ENCODE assay signal across 20 cellular contexts in genomic region chr14:95502381-95502950, GRCh38. TPM values are rescaled to one million over a fixed set of nuclear protein-coding genes. Genes with fewer than 3 reads are reported as not detected.
A peak's percentile ranks its signal among the peaks of the same experiment; 100 is the strongest.
DNase-seq lines count a peak whose midpoint lies in the region; ATAC-seq and TF ChIP-seq lines count a peak whose summit lies in the region.
"Had no signal": no experiment of that assay in that cellular context is flagged by ENCODE, and none has a peak within 500 bp of the region (broad histone marks: within the 10 kb centered on the region; RNA-seq: fewer than 3 reads in every experiment).

No MANE protein-coding gene starts in this region.

- dilution Hi-C loops in IMR-90 (cut with HindIII; ENCODE audit: low sequenced_read_pairs, unreplicated experiment) = no loop called here

- ATAC-seq in IMR-90 (ENCODE audit: low read depth) = no peak

- DNase-seq in SIG-M5 treated with dmso at 0.1 percent for 504 hours (lab: John Stamatoyannopoulos, UW; ENCODE audit: unreplicated experiment) = peak; percentile 22
- no peak for DNase-seq in SIG-M5 (lab: John Stamatoyannopoulos, UW)
- DNase-seq in IMR-90 = no peak
- DNase-seq in amniotic epithelial cell (ENCODE audit: low read depth) = peak; percentile 67
- DNase-seq in spleen = peak; percentile 59
- DNase-seq in Ammon's horn (ENCODE audit: low spot score) = no peak
- DNase-seq in inferior parietal cortex (ENCODE audit: extremely low spot score) = no peak
- no peak for DNase-seq in NCI-H226
- DNase-seq: 8988T; activated CD4-positive, alpha-beta T cell treated with anti-CD3 and anti-CD28 coated beads, Interleukin-2, amount 50 U/mL, for 1 hour; COR-L47; esophagus squamous epithelium; head of caudate nucleus; islet precursor cell; NCI-H1694 treated with DMSO at 0.1 percent for 48 hours; NCI-H510A; stimulated activated naive CD4-positive, alpha-beta T cell treated with Interleukin-2 at 50 U/mL for 16 hours; T-helper 1 cell had no signal

- no peak overlapping the region for H3K4me2 ChIP-seq in IMR-90 (ENCODE audit: low read depth, low read length)

- H2BK5ac ChIP-seq in IMR-90 (ENCODE audit: low read depth, low read length, poor library complexity, severe bottlenecking) = no peak overlapping the region

- H3K9me1 ChIP-seq in IMR-90 (ENCODE audit: insufficient read depth, low read length) = peaks cover 44% of the 10 kb centered on the region

- no peak overlapping the region for H3K56ac ChIP-seq in IMR-90 (ENCODE audit: extremely low read depth, insufficient read depth, low read length)

- TF ChIP-seq RAD21 in IMR-90 (IDR thresholded peaks at IDR 0.05; ENCODE audit: low read length) = no peak

- H2AFZ ChIP-seq in IMR-90 (replicated peaks; ENCODE audit: low read length, poor library complexity) = no peak overlapping the region

- peak overlapping the region; percentile 28; the same call in 1 of the 2 replicates for H3K4ac ChIP-seq in IMR-90 (ENCODE audit: low read depth, low read length)

- H2AK5ac ChIP-seq in IMR-90 (ENCODE audit: low read depth, low read length) = 0 out of 2 replicates have a peak overlapping the region, but pooled peaks have one; percentile 27

- POLR2A ChIA-PET in IMR-90 (lab: Charles Lee; ENCODE audit: unreplicated experiment) = interaction anchor here (0.5 kb wide), 1 partner anchor 22 kb away, joined by 5 read pairs; no protein-coding TSS in a partner anchor

- peaks cover 38% of the 10 kb centered on the region for H3K4me1 ChIP-seq in IMR-90 (ENCODE audit: control insufficient read depth, insufficient read depth, low read length)
- H3K4me1 ChIP-seq in spleen = peaks cover 14 to 100% (median 63%) of the 10 kb centered on the region in 6 donors

- no peak overlapping the region for H3K18ac ChIP-seq in IMR-90 (ENCODE audit: low read depth, low read length)

- H3K27me3 ChIP-seq in IMR-90 (ENCODE audit: control insufficient read depth, insufficient read depth, low read length) (no peaks in the 10 kb centered on the region), spleen (replicated peaks in 1 of 7) (no peaks in the 10 kb centered on the region)

- H3K79me1 ChIP-seq in IMR-90 (ENCODE audit: low read depth in 1 of 2, low read length in 2 of 2) = peaks cover 22 to 92% of the 10 kb centered on the region in 2 experiments

- BruUV-seq in IMR-90 (replicated peaks; lab: Mats Ljungman, UMichigan) = no TSS peak

- no peaks in the 10 kb centered on the region for H3K36me3 ChIP-seq in IMR-90 (ENCODE audit: control insufficient read depth, insufficient read depth, low read length)
- peaks cover 0 to 49% (median 0%) of the 10 kb centered on the region in 6 donors for H3K36me3 ChIP-seq in spleen
- H3K36me3 ChIP-seq: esophagus squamous epithelium had no signal

- no peak overlapping the region for H3K27ac ChIP-seq in IMR-90 (ENCODE audit: insufficient read depth, low read length)
- H3K27ac ChIP-seq in spleen = peak overlapping the region in 5 of 8 donors; percentile 1 to 58 (median 12)
- H3K27ac ChIP-seq: KMS-11 had no signal

- intact Hi-C loops in IMR-90 (cut with micrococcal nuclease) = no loop called here
- intact Hi-C loops in spleen (cut with DNase I; ENCODE audit: low total_unique reads) = no loop called here

- 92% methylated on average over 10 of the region's 14 CpGs; no CpG with 5 or more reads in 1 of the 2 experiments for WGBS in IMR-90 (ENCODE audit: extremely low coverage in 2 of 2, insufficient read length in 1 of 2), 2 experiments
- WGBS in spleen, 5 donors = 60 to 87% (median 75%) methylated on average over 13 to 14 of the region's 14 CpGs

- H4K20me1 ChIP-seq in IMR-90 (ENCODE audit: insufficient read depth, low read length) = peaks cover 4% of the 10 kb centered on the region; the same call in 1 of the 2 replicates

- peak overlapping the region; percentile 16; the same call in 1 of the 2 replicates for H2BK120ac ChIP-seq in IMR-90 (ENCODE audit: low read depth, low read length)

- CTCF ChIA-PET in IMR-90 (lab: Yijun Ruan, JAX) = interaction anchor here (1.3 kb wide), 1 partner anchor 50 kb away, joined by 3 read pairs; no protein-coding TSS in a partner anchor

- no peaks in the 10 kb centered on the region for H3K9me3 ChIP-seq in IMR-90 (ENCODE audit: control insufficient read depth, insufficient read depth, low read length)
- H3K9me3 ChIP-seq in spleen = no peaks in the 10 kb centered on the region
- H3K9me3 ChIP-seq: esophagus squamous epithelium had no signal

- no peak overlapping the region for H3K4me3 ChIP-seq in IMR-90 (ENCODE audit: insufficient read depth, low read depth, low read length)
- H3K4me3 ChIP-seq in spleen = no peak overlapping the region
- H3K4me3 ChIP-seq: coronary artery, esophagus squamous epithelium had no signal

- peak overlapping the region; percentile 8; the same call in 1 of the 2 replicates for H2BK20ac ChIP-seq in IMR-90 (ENCODE audit: low read depth, low read length)

- no peak overlapping the region for H4K5ac ChIP-seq in IMR-90 (ENCODE audit: low read depth, low read length)

- no peak overlapping the region for H2BK15ac ChIP-seq in IMR-90 (ENCODE audit: low read depth, low read length)

- H3K23ac ChIP-seq in IMR-90 (ENCODE audit: low read depth, low read length) = no peak overlapping the region

- TF ChIP-seq POLR2A in IMR-90 (IDR thresholded peaks at IDR 0.05; ENCODE audit: low read depth, low read length) (no peak), spleen (IDR thresholded peaks at IDR 0.05) (no peak)

- TF ChIP-seq CTCF in IMR-90 (conservative IDR thresholded peaks at IDR 0.05; ENCODE audit: low read depth, low read length) = no peak
- no peak for TF ChIP-seq CTCF in spleen (IDR thresholded peaks at IDR 0.05 in 8 of 11, conservative IDR thresholded peaks at IDR 0.05 in 3 of 11)

- H3K14ac ChIP-seq in IMR-90 (replicated peaks; ENCODE audit: low read depth, low read length) = no peak overlapping the region

- H4K91ac ChIP-seq in IMR-90 (ENCODE audit: insufficient read depth, low read depth, low read length) = no peak overlapping the region; the same call in 1 of the 2 replicates

- in situ Hi-C loops in IMR-90 (cut with MboI; ENCODE audit: low sequenced_read_pairs) = loop anchor here (25.0 kb wide), 1 partner anchor 365 kb away; no protein-coding TSS in a partner anchor

- H2AK9ac ChIP-seq in IMR-90 (replicated peaks; ENCODE audit: low read depth, low read length, poor library complexity) = no peak overlapping the region

- H4K8ac ChIP-seq in IMR-90 (ENCODE audit: low read depth in 2 of 2, low read length in 2 of 2) = no peak overlapping the region

- H3K9ac ChIP-seq in IMR-90 (ENCODE audit: low read depth, low read length) = no peak overlapping the region
- H3K9ac ChIP-seq: KMS-11 had no signal

TF ChIP-seq in IMR-90, 13 proteins besides CTCF, POLR2A, EP300 and RAD21:
- TF ChIP-seq MAFK (IDR thresholded peaks at IDR 0.05; ENCODE audit: low read depth, low read length) = no peak
- no peak for TF ChIP-seq CEBPB (IDR thresholded peaks at IDR 0.05; ENCODE audit: low read depth, low read length)
- TF ChIP-seq MXI1 (IDR thresholded peaks at IDR 0.05; ENCODE audit: borderline replicate concordance, low read depth, low read length) = no peak
- TF ChIP-seq MAZ (IDR thresholded peaks at IDR 0.05; ENCODE audit: borderline replicate concordance, low read depth, low read length) = no peak
- TF ChIP-seq USF2 (IDR thresholded peaks at IDR 0.05; ENCODE audit: low read depth, low read length) = no peak
- TF ChIP-seq RCOR1 (IDR thresholded peaks at IDR 0.05; ENCODE audit: insufficient replicate concordance, low read length) = no peak
- TF ChIP-seq NFE2L2 (IDR thresholded peaks at IDR 0.05; ENCODE audit: low read depth, low read length) = no peak
- TF ChIP-seq RFX5 (IDR thresholded peaks at IDR 0.05; ENCODE audit: low read depth, low read length) = no peak
- no peak for TF ChIP-seq BHLHE40 (IDR thresholded peaks at IDR 0.05; ENCODE audit: low read depth, low read length)
- no peak for TF ChIP-seq CHD1 (IDR thresholded peaks at IDR 0.05; ENCODE audit: low read depth, low read length)
- TF ChIP-seq ELK1 (IDR thresholded peaks at IDR 0.05; ENCODE audit: borderline replicate concordance, low read depth, low read length) = no peak
- no peak for TF ChIP-seq SMC3 (IDR thresholded peaks at IDR 0.05; ENCODE audit: low read depth, low read length)
- no peak for TF ChIP-seq FOS (IDR thresholded peaks at IDR 0.05; ENCODE audit: low read depth, low read length)

RNA-seq across cellular contexts. Expression of gene SYNE3, which starts 14.0 kb away (rescaled TPM):
- total RNA-seq in IMR-90 (2012; rRNA removed) (5.0 TPM in 2 replicates), spleen (10 to 100 TPM; 26.8 to 34.5 (median 28.9) TPM)
- polyA plus RNA-seq in IMR-90 (2012; rRNA removed) (2.9 and 3.1 TPM in 2 replicates), spleen (1 to 10 TPM; 1.4 to 5.2 (median 1.8) TPM)
- polyA plus RNA-seq in IMR-90 (2012; cell fraction: cytosol; rRNA removed) = 1.9 and 2.6 TPM in 2 replicates
- 6.1 and 7.9 TPM in 2 replicates for polyA plus RNA-seq in IMR-90 (2012; cell fraction: nucleus; rRNA removed; ENCODE audit: low replicate concordance)

RNA-seq across cellular contexts. Expression of gene GLRX5, which starts 32.4 kb away (rescaled TPM):
- 32.4 and 59.2 TPM in 2 replicates for total RNA-seq in IMR-90 (2012; rRNA removed)
- polyA plus RNA-seq in IMR-90 (2012; rRNA removed) = 31.7 and 40.4 TPM in 2 replicates
- 13.3 and 15.9 TPM in 2 replicates for polyA plus RNA-seq in IMR-90 (2012; cell fraction: cytosol; rRNA removed)
- polyA plus RNA-seq in IMR-90 (2012; cell fraction: nucleus; rRNA removed; ENCODE audit: low replicate concordance) = 5.0 and 14.4 TPM in 2 replicates
- 10 to 100 TPM; 18.2 to 48.4 (median 24.6) TPM for total RNA-seq in spleen
- polyA plus RNA-seq in spleen = 10 to 100 TPM; 24.4 to 37.3 (median 34.0) TPM

Comparison
In these comparisons a context has a peak if more than half of its experiments do, and no peak if none do; other contexts are left out.
1. DNase-seq: peak in SIG-M5 treated with dmso at 0.1 percent for 504 hours (single experiment), amniotic epithelial cell (single experiment) and spleen (single experiment); none in SIG-M5 (single experiment), IMR-90 (single experiment), Ammon's horn (single experiment), inferior parietal cortex (single experiment) and NCI-H226 (single experiment).